22 cellular contexts compared by ENCODE assay signal in the genomic region with DNA sequence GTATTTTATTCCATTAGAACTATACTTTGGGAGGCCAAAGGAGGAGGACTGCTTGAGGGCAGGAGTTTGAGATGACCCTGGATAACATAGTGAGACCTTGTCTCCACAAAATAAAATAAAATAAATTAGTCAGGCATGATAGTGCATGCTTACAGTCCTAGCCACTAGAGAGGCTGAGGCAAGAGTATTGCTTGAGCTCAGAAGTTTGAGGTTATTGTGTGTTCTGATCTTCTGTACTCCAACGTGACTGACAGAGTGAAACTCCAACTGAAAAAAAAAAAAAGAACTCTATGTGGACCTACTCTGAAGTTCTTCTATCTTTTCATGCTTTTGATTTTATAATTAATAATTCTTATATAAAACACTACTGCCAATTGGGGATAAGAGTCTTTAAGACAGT.
"Had no signal": no experiment of that assay in that cellular context is flagged by ENCODE, and none has a peak within 500 bp of the region (broad histone marks: within the 10 kb centered on the region; RNA-seq: fewer than 3 reads in every experiment).

No MANE protein-coding gene starts in this region.

- ATAC-seq: Panc1 had no signal

- H3K4me2 ChIP-seq: SK-N-SH had no signal

- H3K9ac ChIP-seq: SK-N-SH had no signal

- DNase-seq: Karpas-422; KBM-7; NCI-H1092; NCI-H1105 treated with DMSO at 0.1 percent for 48 hours; NCI-H1436; NCI-H187; NCI-H2029; NCI-H2081 treated with DMSO at 0.1 percent for 48 hours; NCI-H2171; NCI-H226; NCI-H446; NCI-H510A; NCI-H524 treated with DMSO at 0.1 percent for 48 hours; NCI-H69; NCI-H774; NK-92 treated with Interleukin-12 subunit alpha and Interleukin-12 subunit beta, amount 100 ng/mL, for 24 hours; SHP77; SK-N-SH; T-helper 1 cell had no signal

- H3K27ac ChIP-seq: HL-60, RWPE1 had no signal

- H3K9me2 ChIP-seq: SK-N-SH had no signal

- H3K9me3 ChIP-seq: SK-N-SH had no signal
